Comparison of ENCODE assay signal across 15 cellular contexts in the genomic region with DNA sequence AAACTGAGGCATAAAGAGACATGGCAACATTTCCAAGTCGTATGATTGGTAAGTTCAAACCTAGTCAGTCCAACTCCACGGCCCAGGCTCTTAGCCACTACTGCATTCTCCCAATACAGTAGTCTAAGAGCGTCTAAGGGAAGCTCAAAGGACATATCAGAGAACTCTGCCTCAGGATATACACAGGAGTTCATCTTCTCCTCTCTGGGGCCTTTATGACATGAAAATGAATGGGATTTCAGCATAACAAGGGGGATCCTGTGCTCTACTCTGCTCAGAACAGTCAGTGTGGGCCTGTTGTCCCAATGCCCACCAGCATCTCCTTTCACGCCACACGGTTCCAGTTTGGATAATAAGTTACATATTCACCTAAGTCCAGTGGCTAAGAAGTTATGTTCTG. TPM values are rescaled to one million over a fixed set of nuclear protein-coding genes. Genes with fewer than 3 reads are reported as not detected.
DNase-seq lines count a peak whose midpoint lies in the region; ATAC-seq and TF ChIP-seq lines count a peak whose summit lies in the region.
"Had no signal": no experiment of that assay in that cellular context is flagged by ENCODE, and none has a peak within 500 bp of the region (broad histone marks: within the 10 kb centered on the region; RNA-seq: fewer than 3 reads in every experiment).

No MANE protein-coding gene starts in this region.

- H3K27me3 Mint-ChIP-seq in mesothelial cell of epicardium (ENCODE audit: low read depth), result no peaks in the 10 kb centered on the region

- H3K36me3 ChIP-seq in IMR-90 (ENCODE audit: control insufficient read depth, insufficient read depth, low read length) (peaks cover 10% of the 10 kb centered on the region; the same call in 1 of the 2 replicates), spleen (no peaks in the 10 kb centered on the region), left lung (no peaks in the 10 kb centered on the region)

- H3K9ac ChIP-seq in IMR-90 (ENCODE audit: low read depth, low read length), result no peak overlapping the region

- CTCF ChIA-PET in IMR-90 (lab: Yijun Ruan, JAX), result no interaction called here

- no peak overlapping the region for H3K27ac Mint-ChIP-seq in mesothelial cell of epicardium
- H3K27ac Mint-ChIP-seq: activated naive CD4-positive, alpha-beta T cell treated with anti-CD3 and anti-CD28 coated beads, Interleukin-2, amount 50 U/mL, for 72 hours had no signal

- no peaks in the 10 kb centered on the region for H3K9me3 Mint-ChIP-seq in mesothelial cell of epicardium
- H3K9me3 Mint-ChIP-seq: activated naive CD4-positive, alpha-beta T cell treated with anti-CD3 and anti-CD28 coated beads, Interleukin-2, amount 50 U/mL, for 72 hours had no signal

- no peak overlapping the region for H2BK15ac ChIP-seq in IMR-90 (ENCODE audit: low read depth, low read length)

- H4K5ac ChIP-seq in IMR-90 (ENCODE audit: low read depth, low read length), result no peak overlapping the region; the same call in 1 of the 2 replicates

- TF ChIP-seq RAD21 in IMR-90 (IDR thresholded peaks at IDR 0.05; ENCODE audit: low read length), result no peak

- no peak overlapping the region for H3K23ac ChIP-seq in IMR-90 (ENCODE audit: low read depth, low read length)

- no peaks in the 10 kb centered on the region; the same call in 1 of the 2 replicates for H3K9me1 ChIP-seq in IMR-90 (ENCODE audit: insufficient read depth, low read length)

- no peak overlapping the region for H4K8ac ChIP-seq in IMR-90 (ENCODE audit: low read depth in 2 of 2, low read length in 2 of 2)

- H3K4me3 ChIP-seq in IMR-90 (ENCODE audit: insufficient read depth, low read depth, low read length) (no peak overlapping the region), coronary artery (peak overlapping the region; percentile 67), spleen (peak overlapping the region in 5 of 8 donors; percentile 11 to 69 (median 44)), left lung (peak overlapping the region in 1 of 2 donors; percentile 53)

- H2AK5ac ChIP-seq in IMR-90 (ENCODE audit: low read depth, low read length), result no peak overlapping the region

- no peak overlapping the region for H2BK120ac ChIP-seq in IMR-90 (ENCODE audit: low read depth, low read length)

- no peak overlapping the region for H2BK20ac ChIP-seq in IMR-90 (ENCODE audit: low read depth, low read length)

- no peaks in the 10 kb centered on the region for H3K79me1 ChIP-seq in IMR-90 (ENCODE audit: low read depth in 1 of 2, low read length in 2 of 2)

- H3K4me1 ChIP-seq in IMR-90 (ENCODE audit: control insufficient read depth, insufficient read depth, low read length) (peaks cover 15% of the 10 kb centered on the region), spleen (peaks cover 0 to 58% (median 18%) of the 10 kb centered on the region in 6 donors), left lung (peaks cover 7 to 40% of the 10 kb centered on the region in 2 donors)

- in situ Hi-C loops in IMR-90 (cut with MboI; ENCODE audit: low sequenced_read_pairs), result loop anchor here (5.0 kb wide), 1 partner anchor 176 kb away; no protein-coding TSS in a partner anchor

- ATAC-seq in IMR-90 (ENCODE audit: low read depth) (no peak), left lung (no peak)
- ATAC-seq: activated naive CD4-positive, alpha-beta T cell treated with anti-CD3 and anti-CD28 coated beads, Interleukin-2, amount 50 U/mL, for 72 hours; PC-3 had no signal

- no peak overlapping the region for H2AFZ ChIP-seq in IMR-90 (replicated peaks; ENCODE audit: low read length, poor library complexity)

- no peaks in the 10 kb centered on the region for H3K36me3 Mint-ChIP-seq in mesothelial cell of epicardium
- H3K36me3 Mint-ChIP-seq: activated naive CD4-positive, alpha-beta T cell treated with anti-CD3 and anti-CD28 coated beads, Interleukin-2, amount 50 U/mL, for 72 hours had no signal

- no peak overlapping the region for H3K14ac ChIP-seq in IMR-90 (replicated peaks; ENCODE audit: low read depth, low read length)

- peaks cover 59% of the 10 kb centered on the region for H3K4me1 Mint-ChIP-seq in mesothelial cell of epicardium

- H4K20me1 ChIP-seq in IMR-90 (ENCODE audit: insufficient read depth, low read length), result no peaks in the 10 kb centered on the region

- H3K18ac ChIP-seq in IMR-90 (ENCODE audit: low read depth, low read length), result no peak overlapping the region

- H3K4me2 ChIP-seq in IMR-90 (ENCODE audit: low read depth, low read length), result peak overlapping the region; percentile 75; the same call in 1 of the 2 replicates

- TF ChIP-seq POLR2A in IMR-90 (IDR thresholded peaks at IDR 0.05; ENCODE audit: low read depth, low read length) (no peak), spleen (IDR thresholded peaks at IDR 0.05) (no peak)

- no peaks in the 10 kb centered on the region for H3K27me3 ChIP-seq in IMR-90 (ENCODE audit: control insufficient read depth, insufficient read depth, low read length)
- peaks cover 0 to 29% (median 11%) of the 10 kb centered on the region in 7 donors for H3K27me3 ChIP-seq in spleen (replicated peaks in 1 of 7)
- H3K27me3 ChIP-seq in left lung, result peaks cover 0 to 14% of the 10 kb centered on the region in 2 donors

- TF ChIP-seq CTCF in IMR-90 (conservative IDR thresholded peaks at IDR 0.05; ENCODE audit: low read depth, low read length) (no peak), coronary artery (IDR thresholded peaks at IDR 0.05) (no peak), mesothelial cell of epicardium (IDR thresholded peaks at IDR 0.05; ENCODE audit: unreplicated experiment) (no peak), spleen (IDR thresholded peaks at IDR 0.05 in 8 of 11, conservative IDR thresholded peaks at IDR 0.05 in 3 of 11) (no peak), left lung (IDR thresholded peaks at IDR 0.05) (no peak)

- dilution Hi-C loops in IMR-90 (cut with HindIII; ENCODE audit: low sequenced_read_pairs, unreplicated experiment), result no loop called here

- intact Hi-C loops in IMR-90 (cut with micrococcal nuclease), result no loop called here
- intact Hi-C loops in spleen (cut with DNase I; ENCODE audit: low total_unique reads), result no loop called here
- intact Hi-C loops in left lung (cut with DNase I), result no loop called here

- no CpG with 5 or more reads among the region's 5 CpGs for WGBS in IMR-90 (ENCODE audit: extremely low coverage in 2 of 2, insufficient read length in 1 of 2), 2 experiments
- 60 to 90% (median 84%) methylated on average over 5 of the region's 5 CpGs for WGBS in spleen, 5 donors

- no TSS peak for BruUV-seq in IMR-90 (replicated peaks; lab: Mats Ljungman, UMichigan)

- H3K9me3 ChIP-seq in IMR-90 (ENCODE audit: control insufficient read depth, insufficient read depth, low read length) (no peaks in the 10 kb centered on the region), spleen (no peaks in the 10 kb centered on the region), left lung (no peaks in the 10 kb centered on the region)

- H4K91ac ChIP-seq in IMR-90 (ENCODE audit: insufficient read depth, low read depth, low read length), result no peak overlapping the region

- H3K4ac ChIP-seq in IMR-90 (ENCODE audit: low read depth, low read length), result no peak overlapping the region

- H2AK9ac ChIP-seq in IMR-90 (replicated peaks; ENCODE audit: low read depth, low read length, poor library complexity), result no peak overlapping the region

- no peak overlapping the region for H2BK5ac ChIP-seq in IMR-90 (ENCODE audit: low read depth, low read length, poor library complexity, severe bottlenecking)

- POLR2A ChIA-PET in IMR-90 (lab: Charles Lee; ENCODE audit: unreplicated experiment), result no interaction called here

- H3K27ac ChIP-seq in IMR-90 (ENCODE audit: insufficient read depth, low read length) (no peak overlapping the region), coronary artery (peak overlapping the region; percentile 72 to 92), spleen (peak overlapping the region in 5 of 8 donors; percentile 42 to 81 (median 61)), left lung (no peak overlapping the region)

- no peak overlapping the region for H3K56ac ChIP-seq in IMR-90 (ENCODE audit: extremely low read depth, insufficient read depth, low read length)

- H3K4me3 Mint-ChIP-seq in mesothelial cell of epicardium, result peak overlapping the region; percentile 46

- DNase-seq in IMR-90, result no peak
- DNase-seq in coronary artery (ENCODE audit: low spot score), result no peak
- no peak for DNase-seq in mesothelial cell of epicardium (ENCODE audit: low spot score in 2 of 2, unreplicated experiment in 2 of 2)
- no peak for DNase-seq in spleen
- no peak for DNase-seq in effector CD4-positive, alpha-beta T cell
- no peak for DNase-seq in AG08396 (ENCODE audit: low spot score)
- no peak for DNase-seq in kidney tubule cell (ENCODE audit: low spot score)
- no peak for DNase-seq in left lung
- DNase-seq: DMS53, foreskin melanocyte, NCI-H1092 treated with DMSO at 0.1 percent for 48 hours, NCI-H446, PC-3, SW 1271 had no signal

TF ChIP-seq in IMR-90, 13 proteins besides CTCF, POLR2A, EP300 and RAD21:
- no peak for TF ChIP-seq RFX5 (IDR thresholded peaks at IDR 0.05; ENCODE audit: low read depth, low read length)
- TF ChIP-seq BHLHE40 (IDR thresholded peaks at IDR 0.05; ENCODE audit: low read depth, low read length), result no peak
- no peak for TF ChIP-seq CHD1 (IDR thresholded peaks at IDR 0.05; ENCODE audit: low read depth, low read length)
- TF ChIP-seq MXI1 (IDR thresholded peaks at IDR 0.05; ENCODE audit: borderline replicate concordance, low read depth, low read length), result no peak
- TF ChIP-seq FOS (IDR thresholded peaks at IDR 0.05; ENCODE audit: low read depth, low read length), result no peak
- TF ChIP-seq NFE2L2 (IDR thresholded peaks at IDR 0.05; ENCODE audit: low read depth, low read length), result no peak
- no peak for TF ChIP-seq CEBPB (IDR thresholded peaks at IDR 0.05; ENCODE audit: low read depth, low read length)
- no peak for TF ChIP-seq MAFK (IDR thresholded peaks at IDR 0.05; ENCODE audit: low read depth, low read length)

RNA-seq across cellular contexts. Expression of a gene that starts 4.2 kb away (rescaled TPM):
- 4.1 and 6.7 TPM in 2 replicates for total RNA-seq in IMR-90 (2012; rRNA removed)
- 4.5 and 5.4 TPM in 2 replicates for polyA plus RNA-seq in IMR-90 (2012; rRNA removed)
- polyA plus RNA-seq in IMR-90 (2012; cell fraction: cytosol; rRNA removed), result 1.9 and 4.6 TPM in 2 replicates
- 2.3 and 5.6 TPM in 2 replicates for polyA plus RNA-seq in IMR-90 (2012; cell fraction: nucleus; rRNA removed; ENCODE audit: low replicate concordance)
- total RNA-seq in mesothelial cell of epicardium, result 28.3 to 29.1 TPM (median 29.0 TPM) in 3 replicates
- total RNA-seq in spleen, result 10 to 100 TPM; 22.0 to 51.3 (median 33.1) TPM
- 1 to 10 TPM; 2.9 to 5.3 (median 3.0) TPM for polyA plus RNA-seq in spleen
- total RNA-seq in left lung, result 10 to 100 TPM; 41.5 to 56.8 TPM
- total RNA-seq: activated naive CD4-positive, alpha-beta T cell treated with anti-CD3 and anti-CD28 coated beads, Interleukin-2, amount 50 U/mL, for 72 hours had no signal

RNA-seq across cellular contexts. Expression of a gene that starts 41.7 kb away (rescaled TPM):
- 1.9 and 2.2 TPM in 2 replicates for total RNA-seq in IMR-90 (2012; rRNA removed)
- polyA plus RNA-seq in IMR-90 (2012; rRNA removed), result 0.39 and 0.58 TPM in 2 replicates
- 0.09 and 0.39 TPM in 2 replicates for polyA plus RNA-seq in IMR-90 (2012; cell fraction: cytosol; rRNA removed)
- polyA plus RNA-seq in IMR-90 (2012; cell fraction: nucleus; rRNA removed; ENCODE audit: low replicate concordance), result 0.04 and 0.68 TPM in 2 replicates
- total RNA-seq in mesothelial cell of epicardium, result 5.4 to 6.3 TPM (median 5.7 TPM) in 3 replicates
- 10 to 100 TPM in 2 of 7 donors, 1 to 10 TPM in 5; 3.5 to 21.3 (median 7.9) TPM for total RNA-seq in spleen
- polyA plus RNA-seq in spleen, result 1 to 10 TPM in 2 of 3 donors, under 1 TPM in 1; 0.56 to 1.9 (median 1.5) TPM
- total RNA-seq in left lung, result 10 to 100 TPM; 13.9 to 16.8 TPM

Comparison
In these comparisons a context has a peak if more than half of its experiments do, and no peak if none do; other contexts are left out.
1. H3K27ac ChIP-seq: peak in coronary artery (2 of 2) and spleen (5 of 8); none in IMR-90 (single experiment) and left lung (0 of 2).